Comparison of ENCODE assay signal across 11 cellular contexts in the genomic region with DNA sequence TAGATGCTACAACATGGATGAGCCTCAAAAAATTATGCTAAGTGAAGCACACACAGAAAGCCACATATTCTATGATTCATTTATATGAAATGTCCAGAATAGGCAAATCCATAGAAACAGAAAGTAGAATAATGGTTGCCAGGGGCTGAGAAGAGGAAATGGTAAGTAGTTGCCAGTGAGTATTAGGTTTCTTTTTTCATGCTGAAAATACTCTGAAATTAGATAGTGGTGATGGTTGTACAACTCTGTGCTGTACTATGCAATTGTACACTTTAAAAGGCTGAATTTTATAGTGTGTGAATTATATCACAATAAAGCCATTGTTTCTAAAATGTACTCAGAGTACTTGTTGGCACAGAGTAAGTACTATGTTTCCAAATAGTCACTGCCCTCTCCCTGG. TPM values are rescaled to one million over a fixed set of nuclear protein-coding genes. Genes with fewer than 3 reads are reported as not detected.
DNase-seq lines count a peak whose midpoint lies in the region; ATAC-seq and TF ChIP-seq lines count a peak whose summit lies in the region.
"Had no signal": no experiment of that assay in that cellular context is flagged by ENCODE, and none has a peak within 500 bp of the region (broad histone marks: within the 10 kb centered on the region; RNA-seq: fewer than 3 reads in every experiment).

No MANE protein-coding gene starts in this region.

- no peaks in the 10 kb centered on the region for H3K27me3 Mint-ChIP-seq in activated T-helper 1 cell treated with anti-CD3 and anti-CD28 coated beads, Interleukin-12 subunit alpha, Interleukin-12 subunit beta, Interleukin-2, Interleukin-4 antibody, amounts not matched to agents 30 ng/mL and 10 ng/mL and 1 ng/mL, durations not matched to agents 14 hours and 24 hours and 36 hours (ENCODE audit: insufficient read depth)
- H3K27me3 Mint-ChIP-seq in GM23338 (ENCODE audit: insufficient read depth, low read depth, poor library complexity) = peaks cover 3% of the 10 kb centered on the region

- H3F3A ChIP-seq in GM23338 (replicated peaks; ENCODE audit: low read depth) = no peaks in the 10 kb centered on the region

- no peaks in the 10 kb centered on the region for H3K27me3 ChIP-seq in GM23338 (ENCODE audit: insufficient read depth)
- H3K27me3 ChIP-seq: body of pancreas, SJSA1 had no signal

- no peak overlapping the region for H2AFZ ChIP-seq in GM23338

- H3K36me3 Mint-ChIP-seq in activated T-helper 1 cell treated with anti-CD3 and anti-CD28 coated beads, Interleukin-12 subunit alpha, Interleukin-12 subunit beta, Interleukin-2, Interleukin-4 antibody, amounts not matched to agents 30 ng/mL and 10 ng/mL and 1 ng/mL, durations not matched to agents 14 hours and 24 hours and 36 hours (ENCODE audit: low read depth) = peaks cover 8% of the 10 kb centered on the region
- H3K36me3 Mint-ChIP-seq in GM23338 (ENCODE audit: low read depth) = no peaks in the 10 kb centered on the region

- DNase-seq in COLO829 (ENCODE audit: low spot score) (peak; percentile 6), astrocyte of the hippocampus (ENCODE audit: low read depth, low spot score) (peak; percentile 34), GM23338 (ENCODE audit: low spot score) (no peak), cortex of kidney (lab: John Stamatoyannopoulos, UW) (no peak), NCI-H1436 (lab: John Stamatoyannopoulos, UW) (no peak)
- DNase-seq in activated T-helper 1 cell treated with anti-CD3 and anti-CD28 coated beads, Interleukin-12 subunit alpha, Interleukin-12 subunit beta, Interleukin-2, Interleukin-4 antibody, amounts not matched to agents 30 ng/mL and 10 ng/mL and 1 ng/mL, durations not matched to agents 14 hours and 24 hours and 36 hours (ENCODE audit: low spot score) = no peak
- DNase-seq: body of pancreas; stimulated activated CD4-positive, alpha-beta T cell treated with anti-CD3 and anti-CD28 coated beads, Interleukin-4, amount 100 ng/mL, for 1 hour had no signal

- H3K27ac ChIP-seq in GM23338 (ENCODE audit: low read depth) = no peak overlapping the region
- H3K27ac ChIP-seq: body of pancreas, SJSA1 had no signal

- H4K20me1 ChIP-seq in GM23338 (replicated peaks; ENCODE audit: insufficient read depth) = no peaks in the 10 kb centered on the region

- no peaks in the 10 kb centered on the region for H3K4me1 ChIP-seq in GM23338 (ENCODE audit: insufficient read depth)
- H3K4me1 ChIP-seq: body of pancreas, SJSA1 had no signal

- H3K4me3 ChIP-seq in GM23338 = no peak overlapping the region
- H3K4me3 ChIP-seq: body of pancreas, SJSA1 had no signal

- no peak overlapping the region for H3K4me2 ChIP-seq in GM23338

- H3K79me2 ChIP-seq in GM23338 (replicated peaks; ENCODE audit: insufficient read depth) = no peaks in the 10 kb centered on the region

- H3K4me1 Mint-ChIP-seq in activated T-helper 1 cell treated with anti-CD3 and anti-CD28 coated beads, Interleukin-12 subunit alpha, Interleukin-12 subunit beta, Interleukin-2, Interleukin-4 antibody, amounts not matched to agents 30 ng/mL and 10 ng/mL and 1 ng/mL, durations not matched to agents 14 hours and 24 hours and 36 hours (ENCODE audit: low read depth) = peaks cover 50% of the 10 kb centered on the region
- H3K4me1 Mint-ChIP-seq in GM23338 = no peaks in the 10 kb centered on the region

- no peak for TF ChIP-seq CTCF in GM23338 (conservative IDR thresholded peaks at IDR 0.05; ENCODE audit: low read depth in 2 of 2)

- no peak overlapping the region for H3K27ac Mint-ChIP-seq in activated T-helper 1 cell treated with anti-CD3 and anti-CD28 coated beads, Interleukin-12 subunit alpha, Interleukin-12 subunit beta, Interleukin-2, Interleukin-4 antibody, amounts not matched to agents 30 ng/mL and 10 ng/mL and 1 ng/mL, durations not matched to agents 14 hours and 24 hours and 36 hours
- no peak overlapping the region for H3K27ac Mint-ChIP-seq in GM23338

- H3K36me3 ChIP-seq in GM23338 (ENCODE audit: insufficient read depth) = no peaks in the 10 kb centered on the region
- H3K36me3 ChIP-seq: SJSA1 had no signal

- H3K9me3 Mint-ChIP-seq in activated T-helper 1 cell treated with anti-CD3 and anti-CD28 coated beads, Interleukin-12 subunit alpha, Interleukin-12 subunit beta, Interleukin-2, Interleukin-4 antibody, amounts not matched to agents 30 ng/mL and 10 ng/mL and 1 ng/mL, durations not matched to agents 14 hours and 24 hours and 36 hours = peaks cover 9% of the 10 kb centered on the region
- H3K9me3 Mint-ChIP-seq in GM23338 = no peaks in the 10 kb centered on the region

- H3K4me3 Mint-ChIP-seq in activated T-helper 1 cell treated with anti-CD3 and anti-CD28 coated beads, Interleukin-12 subunit alpha, Interleukin-12 subunit beta, Interleukin-2, Interleukin-4 antibody, amounts not matched to agents 30 ng/mL and 10 ng/mL and 1 ng/mL, durations not matched to agents 14 hours and 24 hours and 36 hours = no peak overlapping the region
- no peak overlapping the region for H3K4me3 Mint-ChIP-seq in GM23338

- ATAC-seq in GM19438 (IDR thresholded peaks at IDR 0.05; ENCODE audit: low read depth, unreplicated experiment) (peak; percentile 47), HG03354 (IDR thresholded peaks at IDR 0.05; ENCODE audit: poor library complexity, severe bottlenecking, unreplicated experiment) (peak; percentile 89), GM23338 (no peak)
- ATAC-seq: body of pancreas had no signal

- intact Hi-C loops in activated T-helper 1 cell treated with anti-CD3 and anti-CD28 coated beads, Interleukin-12 subunit alpha, Interleukin-12 subunit beta, Interleukin-2, Interleukin-4 antibody, amounts not matched to agents 30 ng/mL and 10 ng/mL and 1 ng/mL, durations not matched to agents 14 hours and 24 hours and 36 hours (cut with micrococcal nuclease) = loop anchor here (1.0 to 2.0 kb wide), 2 partner anchors 15 to 35 kb away; no protein-coding TSS in a partner anchor

- H3K9me2 ChIP-seq in GM23338 (ENCODE audit: insufficient read depth) = no peaks in the 10 kb centered on the region

TF ChIP-seq in GM23338, 12 proteins besides CTCF, POLR2A, EP300 and RAD21 (continues in another document):
- no peak for TF ChIP-seq ZNF462 (CRISPR knock-in tag; IDR thresholded peaks at IDR 0.05)
- no peak for TF ChIP-seq ZNF331 (CRISPR knock-in tag; IDR thresholded peaks at IDR 0.05; ENCODE audit: low read depth)

RNA-seq across cellular contexts. Expression of gene GFI1, which starts 15.5 kb away (rescaled TPM):
- total RNA-seq in activated T-helper 1 cell treated with anti-CD3 and anti-CD28 coated beads, Interleukin-12 subunit alpha, Interleukin-12 subunit beta, Interleukin-2, Interleukin-4 antibody, amounts not matched to agents 30 ng/mL and 10 ng/mL and 1 ng/mL, durations not matched to agents 14 hours and 24 hours and 36 hours = 95.7 and 103 TPM in 2 replicates
- total RNA-seq in GM23338 (2014; rRNA removed; shearing (Covaris generic)) = 0.21 TPM in 1 of 2 replicates, not detected in the other
- 0.12 TPM in 1 of 2 replicates, not detected in the other for polyA plus RNA-seq in GM23338 (2016; fragmentation: Nextera tagmentation; extraction: Ambion mirVana)
- total RNA-seq: SJSA1 had no signal

Comparison
In these comparisons a context has a peak if more than half of its experiments do, and no peak if none do; other contexts are left out.
1. DNase-seq: peak in COLO829 (single experiment) and astrocyte of the hippocampus (single experiment); none in activated T-helper 1 cell treated with anti-CD3 and anti-CD28 coated beads, Interleukin-12 subunit alpha, Interleukin-12 subunit beta, Interleukin-2, Interleukin-4 antibody, amounts not matched to agents 30 ng/mL and 10 ng/mL and 1 ng/mL, durations not matched to agents 14 hours and 24 hours and 36 hours (single experiment), GM23338 (single experiment), cortex of kidney (single experiment) and NCI-H1436 (single experiment).
2. RNA of gene GFI1, which starts 15.5 kb away (total RNA-seq): 95.7 to 103 TPM in activated T-helper 1 cell treated with anti-CD3 and anti-CD28 coated beads, Interleukin-12 subunit alpha, Interleukin-12 subunit beta, Interleukin-2, Interleukin-4 antibody, amounts not matched to agents 30 ng/mL and 10 ng/mL and 1 ng/mL, durations not matched to agents 14 hours and 24 hours and 36 hours; 0.21 TPM in GM23338; every median in the first group is over 10 times any median in the second.